Comparison of ENCODE assay signal across 15 cellular contexts in genomic region chr10:62306663-62307062, GRCh38. TPM values are rescaled to one million over a fixed set of nuclear protein-coding genes. Genes with fewer than 3 reads are reported as not detected.
DNase-seq lines count a peak whose midpoint lies in the region; ATAC-seq and TF ChIP-seq lines count a peak whose summit lies in the region.
"Had no signal": no experiment of that assay in that cellular context is flagged by ENCODE, and none has a peak within 500 bp of the region (broad histone marks: within the 10 kb centered on the region; RNA-seq: fewer than 3 reads in every experiment).

No MANE protein-coding gene starts in this region.

- ATAC-seq in CD4-positive, alpha-beta T cell (ENCODE audit: poor library complexity): peak; percentile 51
- no peak for ATAC-seq in GM18907 (IDR thresholded peaks at IDR 0.05; ENCODE audit: unreplicated experiment)
- ATAC-seq in GM21360 (IDR thresholded peaks at IDR 0.05; ENCODE audit: unreplicated experiment): no peak
- ATAC-seq: activated CD4-positive, CD25-positive, alpha-beta regulatory T cell treated with anti-CD3 and anti-CD28 coated beads, Interleukin-2, amount 50 U/mL, for 24 hours; stimulated activated memory B cell treated with anti-CD40 and anti-IgM and Interleukin-4, amounts not matched to agents 10 μg/mL and 1 μg/mL and 100 μg/mL, for 72 hours had no signal

- H4K8ac ChIP-seq in neuronal stem cell (ENCODE audit: low read depth, low read length): no peak overlapping the region

- H3K27me3 ChIP-seq in CD4-positive, alpha-beta T cell (ENCODE audit: control insufficient read depth, insufficient read depth, low read length): no peaks in the 10 kb centered on the region
- no peaks in the 10 kb centered on the region for H3K27me3 ChIP-seq in neuronal stem cell (ENCODE audit: control insufficient read depth in 3 of 3, insufficient read depth in 3 of 3, low read depth in 1 of 3, low read length in 3 of 3)

- no peak overlapping the region for H3K23ac ChIP-seq in neuronal stem cell (ENCODE audit: low read depth, low read length, poor library complexity)

- H4K91ac ChIP-seq in neuronal stem cell (ENCODE audit: low read depth, low read length, poor library complexity): no peak overlapping the region

- peak overlapping the region; percentile 11 for H3K27ac Mint-ChIP-seq in CD4-positive, alpha-beta T cell
- H3K27ac Mint-ChIP-seq: activated naive CD8-positive, alpha-beta T cell; stimulated activated memory B cell treated with anti-CD40 and anti-IgM and Interleukin-4, amounts not matched to agents 10 μg/mL and 1 μg/mL and 100 μg/mL, for 72 hours had no signal

- no peak overlapping the region for H3K4me2 ChIP-seq in neuronal stem cell (ENCODE audit: insufficient read depth, low read length, poor library complexity, severe bottlenecking)

- no peaks in the 10 kb centered on the region for H3K79me1 ChIP-seq in neuronal stem cell (ENCODE audit: low read depth, low read length)

- H3K27ac ChIP-seq in CD4-positive, alpha-beta T cell (ENCODE audit: low read depth, low read length): no peak overlapping the region
- H3K27ac ChIP-seq in neuronal stem cell (replicated peaks; ENCODE audit: low read length): no peak overlapping the region
- H3K27ac ChIP-seq: GM23248, SK-N-MC had no signal

- no peaks in the 10 kb centered on the region for H3K36me3 Mint-ChIP-seq in CD4-positive, alpha-beta T cell (ENCODE audit: low read depth)
- H3K36me3 Mint-ChIP-seq: activated naive CD8-positive, alpha-beta T cell; stimulated activated memory B cell treated with anti-CD40 and anti-IgM and Interleukin-4, amounts not matched to agents 10 μg/mL and 1 μg/mL and 100 μg/mL, for 72 hours had no signal

- no peak overlapping the region for H3K9ac ChIP-seq in neuronal stem cell (ENCODE audit: low read depth, low read length, poor library complexity)
- H3K9ac ChIP-seq: GM23248 had no signal

- no peak overlapping the region for H2BK15ac ChIP-seq in neuronal stem cell (ENCODE audit: low read length)

- CTCF ChIA-PET in CD4-positive, alpha-beta T cell (lab: Charles Lee): no interaction called here

- H3K4ac ChIP-seq in neuronal stem cell (ENCODE audit: low read length): no peak overlapping the region

- no peak overlapping the region for H3K4me3 ChIP-seq in neuronal stem cell (ENCODE audit: low read length in 2 of 2)
- H3K4me3 ChIP-seq: GM23248, SK-N-MC had no signal

- no peaks in the 10 kb centered on the region for H3K27me3 Mint-ChIP-seq in CD4-positive, alpha-beta T cell

- H3K14ac ChIP-seq in neuronal stem cell (ENCODE audit: low read length): peak overlapping the region; percentile 64

- no peak overlapping the region for H2AFZ ChIP-seq in neuronal stem cell (ENCODE audit: low read length)
- H2AFZ ChIP-seq: GM23248 had no signal

- H3K9me3 ChIP-seq in CD4-positive, alpha-beta T cell (ENCODE audit: control insufficient read depth, low read length): no peaks in the 10 kb centered on the region
- H3K9me3 ChIP-seq in neuronal stem cell (replicated peaks in 1 of 2; ENCODE audit: control insufficient read depth in 2 of 2, insufficient read depth in 1 of 2, low read depth in 1 of 2, low read length in 2 of 2): no peaks in the 10 kb centered on the region

- no CpG with 5 or more reads among the region's 9 CpGs for WGBS in neuronal stem cell (ENCODE audit: extremely low coverage in 2 of 2, insufficient read length in 2 of 2, insufficient replicate concordance in 1 of 2), 2 donors

- POLR2A ChIA-PET in CD4-positive, alpha-beta T cell (lab: Charles Lee): interaction anchor here (0.5 to 1.1 kb wide), 3 partner anchors 41 to 962 kb away, joined by 3 to 4 read pairs (median 3); no protein-coding TSS in a partner anchor

- peak in 8 of 10 experiments; percentile 3 to 35 (median 6) for DNase-seq in CD4-positive, alpha-beta T cell
- DNase-seq in T follicular helper cell (ENCODE audit: low read depth) (peak; percentile 1), neuronal stem cell (ENCODE audit: low spot score) (no peak), KG1 (lab: John Stamatoyannopoulos, UW) (no peak), NCI-H2029 (lab: John Stamatoyannopoulos, UW) (no peak)
- peak; percentile 2 for DNase-seq in effector CD4-positive, alpha-beta T cell
- DNase-seq: GM23248; NCI-H2107; NK-92 treated with Interleukin-12 subunit alpha and Interleukin-12 subunit beta, amount 100 ng/mL, for 24 hours had no signal

- H2BK120ac ChIP-seq in neuronal stem cell (ENCODE audit: low read depth, low read length): no peak overlapping the region

- peak overlapping the region; percentile 27 for H3K4me3 Mint-ChIP-seq in CD4-positive, alpha-beta T cell
- H3K4me3 Mint-ChIP-seq: activated naive CD8-positive, alpha-beta T cell; stimulated activated memory B cell treated with anti-CD40 and anti-IgM and Interleukin-4, amounts not matched to agents 10 μg/mL and 1 μg/mL and 100 μg/mL, for 72 hours had no signal

- H3K4me1 ChIP-seq in neuronal stem cell (ENCODE audit: control insufficient read depth in 2 of 2, insufficient read depth in 1 of 2, low read depth in 1 of 2, low read length in 2 of 2): no peaks in the 10 kb centered on the region

- H2AK5ac ChIP-seq in neuronal stem cell (ENCODE audit: low read depth, low read length): no peak overlapping the region

- no peaks in the 10 kb centered on the region for H3K9me3 Mint-ChIP-seq in CD4-positive, alpha-beta T cell

- peaks cover 46% of the 10 kb centered on the region for H3K4me1 Mint-ChIP-seq in CD4-positive, alpha-beta T cell (ENCODE audit: low read depth)

- no peak overlapping the region for H3K18ac ChIP-seq in neuronal stem cell (ENCODE audit: low read length)

- no peak overlapping the region for H2BK12ac ChIP-seq in neuronal stem cell (ENCODE audit: low read length)

- H3K36me3 ChIP-seq in neuronal stem cell (replicated peaks in 1 of 2; ENCODE audit: control insufficient read depth in 2 of 2, insufficient read depth in 2 of 2, low read length in 2 of 2): no peaks in the 10 kb centered on the region

- intact Hi-C loops in CD4-positive, alpha-beta T cell (cut with DNase I, micrococcal nuclease): loop anchor here in 1 of 2 experiments (5.0 kb wide), 1 partner anchor 39 kb away; the partner anchor contains the start of gene RTKN2

- H2BK5ac ChIP-seq in neuronal stem cell (ENCODE audit: low read length): no peak overlapping the region

- TF ChIP-seq CTCF in CD4-positive, alpha-beta T cell (IDR thresholded peaks at IDR 0.05): no peak

RNA-seq across cellular contexts. Expression of gene RTKN2, which starts 38.0 kb away (rescaled TPM):
- total RNA-seq in CD4-positive, alpha-beta T cell: 1 to 10 TPM; 3.7 to 3.9 TPM
- polyA plus RNA-seq in neuronal stem cell (2013, experiment 1 of 2): 20.9 TPM
- polyA plus RNA-seq in neuronal stem cell (2013, experiment 2 of 2): 21.1 TPM

Comparison
In these comparisons a context has a peak if more than half of its experiments do, and no peak if none do; other contexts are left out.
1. DNase-seq: peak in CD4-positive, alpha-beta T cell (8 of 10), T follicular helper cell (single experiment) and effector CD4-positive, alpha-beta T cell (single experiment); none in neuronal stem cell (single experiment), KG1 (single experiment) and NCI-H2029 (single experiment).